ENCODE assay signal across 1 cellular context in the genomic region with DNA sequence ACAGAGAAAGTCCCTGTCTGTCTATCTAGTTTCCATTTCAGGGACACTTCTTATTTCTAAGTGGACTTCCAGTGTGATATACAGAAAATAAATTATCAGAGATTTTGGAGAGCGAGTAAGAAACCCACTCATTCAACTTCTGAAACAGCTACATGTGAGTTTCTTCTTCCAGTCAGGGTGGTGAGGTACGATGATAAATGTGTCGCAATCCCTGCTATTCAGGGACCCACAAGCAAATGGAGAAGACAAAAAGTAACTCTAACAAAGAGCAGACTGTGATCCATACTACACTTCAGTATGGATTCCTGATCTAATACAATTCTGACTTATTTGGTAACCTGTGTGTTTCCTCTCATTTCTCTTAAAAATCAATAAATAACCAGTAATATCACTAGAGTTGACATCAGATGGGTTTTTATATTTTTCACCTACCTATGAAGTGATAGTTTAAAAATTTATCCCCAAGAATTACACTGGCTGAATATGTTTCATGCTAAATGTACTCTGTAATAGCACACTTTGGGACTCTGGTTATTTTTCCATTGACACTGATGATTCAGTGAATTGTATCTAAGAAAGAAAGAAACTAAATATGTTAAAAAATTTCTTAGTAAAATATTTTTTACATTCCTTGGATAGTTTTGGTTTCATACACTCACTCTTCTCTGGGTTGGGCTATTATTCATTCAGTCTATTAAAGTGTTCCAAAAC.
TF ChIP-seq lines count a peak whose summit lies in the region.

No MANE protein-coding gene starts in this region.

TF ChIP-seq in IMR-90, 13 proteins besides CTCF, POLR2A, EP300 and RAD21:
- TF ChIP-seq RCOR1 (IDR thresholded peaks at IDR 0.05; ENCODE audit: insufficient replicate concordance, low read length) (no peak), BHLHE40 (IDR thresholded peaks at IDR 0.05; ENCODE audit: low read depth, low read length) (no peak), CEBPB (IDR thresholded peaks at IDR 0.05; ENCODE audit: low read depth, low read length) (peak; percentile 67), SMC3 (IDR thresholded peaks at IDR 0.05; ENCODE audit: low read depth, low read length) (no peak)
